17 cellular contexts compared by ENCODE assay signal in the genomic region with DNA sequence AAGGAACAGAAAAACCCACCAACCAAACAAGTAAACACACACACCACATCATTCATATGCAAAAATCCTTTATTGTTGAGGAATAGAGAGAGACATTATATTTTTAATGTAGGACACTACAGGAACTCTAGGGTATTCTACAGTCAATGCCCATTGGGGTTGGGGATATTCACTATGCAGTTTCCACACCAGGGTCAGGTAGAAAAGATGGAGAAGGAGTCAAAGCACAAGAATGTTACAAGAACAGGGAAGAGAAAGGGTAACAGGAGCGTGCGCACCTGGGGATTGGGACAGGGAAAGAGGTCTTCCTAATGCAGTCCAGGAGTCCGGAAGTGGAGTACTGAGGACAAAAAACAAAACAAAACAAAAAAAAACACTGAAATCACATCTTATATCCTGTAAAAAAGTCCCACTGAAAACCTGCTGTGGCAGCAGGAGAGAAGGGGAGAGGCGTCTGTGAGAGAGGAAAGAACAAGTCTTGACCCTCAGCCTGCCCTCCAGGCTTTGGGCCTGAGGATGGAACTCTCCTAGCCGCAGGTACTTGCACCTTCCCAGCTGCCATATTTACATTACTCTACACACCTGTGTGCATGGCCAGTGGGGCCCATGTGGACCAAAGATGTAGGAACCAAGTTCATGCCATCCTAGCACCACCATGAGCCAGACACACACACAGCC. TPM values are rescaled to one million over a fixed set of nuclear protein-coding genes. Genes with fewer than 3 reads are reported as not detected.
A peak's percentile ranks its signal among the peaks of the same experiment; 100 is the strongest.
DNase-seq lines count a peak whose midpoint lies in the region; ATAC-seq, FAIRE-seq and TF ChIP-seq lines count a peak whose summit lies in the region.
"Had no signal": no experiment of that assay in that cellular context is flagged by ENCODE, and none has a peak within 500 bp of the region (broad histone marks: within the 10 kb centered on the region; RNA-seq: fewer than 3 reads in every experiment).

No MANE protein-coding gene starts in this region.

- peaks cover 7% of the 10 kb centered on the region for H3K27me3 Mint-ChIP-seq in activated T-cell treated with anti-CD3 and anti-CD28 coated beads, Interleukin-2, amount 50 U/mL, for 24 hours
- H3K27me3 Mint-ChIP-seq in activated T-cell treated with anti-CD3 and anti-CD28 coated beads, Interleukin-2, amount 50 U/mL, for 72 hours (ENCODE audit: low read depth) = peaks cover 7% of the 10 kb centered on the region
- peaks cover 0 to 10% of the 10 kb centered on the region in 2 donors for H3K27me3 Mint-ChIP-seq in T-cell
- H3K27me3 Mint-ChIP-seq in stimulated activated naive B cell treated with anti-CD40 and anti-IgM and Interleukin-4, amounts not matched to agents 10 μg/mL and 1 μg/mL and 100 μg/mL, for 72 hours = peaks cover 14 to 16% of the 10 kb centered on the region in 2 donors

- no peak overlapping the region for H3K27ac Mint-ChIP-seq in activated T-cell treated with anti-CD3 and anti-CD28 coated beads, Interleukin-2, amount 50 U/mL, for 24 hours
- no peak overlapping the region for H3K27ac Mint-ChIP-seq in activated T-cell treated with anti-CD3 and anti-CD28 coated beads, Interleukin-2, amount 50 U/mL, for 72 hours
- peak overlapping the region; percentile 4 to 51 for H3K27ac Mint-ChIP-seq in T-cell
- peak overlapping the region; percentile 33 for H3K27ac Mint-ChIP-seq in stimulated activated naive B cell treated with anti-CD40 and anti-IgM and Interleukin-4, amounts not matched to agents 10 μg/mL and 1 μg/mL and 100 μg/mL, for 72 hours
- H3K27ac Mint-ChIP-seq: CD14-positive monocyte had no signal

- no peaks in the 10 kb centered on the region for H3K9me3 ChIP-seq in iPS-20b (ENCODE audit: insufficient read depth, low read depth, low read length)

- POLR2A ChIA-PET in T-cell (lab: Charles Lee) = no interaction called here

- H3K36me3 Mint-ChIP-seq in activated T-cell treated with anti-CD3 and anti-CD28 coated beads, Interleukin-2, amount 50 U/mL, for 24 hours (ENCODE audit: low read depth) = peaks cover 8% of the 10 kb centered on the region
- H3K36me3 Mint-ChIP-seq in activated T-cell treated with anti-CD3 and anti-CD28 coated beads, Interleukin-2, amount 50 U/mL, for 72 hours (ENCODE audit: insufficient read depth in 2 of 2) = no peaks in the 10 kb centered on the region
- no peaks in the 10 kb centered on the region for H3K36me3 Mint-ChIP-seq in T-cell
- H3K36me3 Mint-ChIP-seq in stimulated activated naive B cell treated with anti-CD40 and anti-IgM and Interleukin-4, amounts not matched to agents 10 μg/mL and 1 μg/mL and 100 μg/mL, for 72 hours = no peaks in the 10 kb centered on the region

- peak overlapping the region; percentile 8; the same call in 1 of the 2 replicates for H3K9ac ChIP-seq in iPS-20b (ENCODE audit: low read depth, low read length)
- H3K9ac ChIP-seq: KMS-11 had no signal

- FAIRE-seq in GM12891 (lab: Jason Lieb, UNC) = no peak
- FAIRE-seq: GM18507, H54 had no signal

- peaks cover 30% of the 10 kb centered on the region for H3K4me1 ChIP-seq in iPS-20b (ENCODE audit: insufficient read depth, low read length)

- no peaks in the 10 kb centered on the region for H3K36me3 ChIP-seq in iPS-20b (ENCODE audit: insufficient read depth, low read depth, low read length)

- peak; percentile 22 for DNase-seq in activated T-cell treated with anti-CD3 and anti-CD28 coated beads, Interleukin-2, amount 50 U/mL, for 24 hours
- no peak for DNase-seq in activated T-cell treated with anti-CD3 and anti-CD28 coated beads, Interleukin-2, amount 50 U/mL, for 72 hours
- DNase-seq in T-cell = no peak
- no peak for DNase-seq in stimulated activated naive B cell treated with anti-CD40 and anti-IgM and Interleukin-4, amounts not matched to agents 10 μg/mL and 1 μg/mL and 100 μg/mL, for 72 hours
- no peak for DNase-seq in GM12891 (ENCODE audit: insufficient read length, low spot score)
- DNase-seq in HCEC 1CT = no peak

- peaks cover 63% of the 10 kb centered on the region for H3K4me1 Mint-ChIP-seq in activated T-cell treated with anti-CD3 and anti-CD28 coated beads, Interleukin-2, amount 50 U/mL, for 24 hours (ENCODE audit: low read depth)
- H3K4me1 Mint-ChIP-seq in activated T-cell treated with anti-CD3 and anti-CD28 coated beads, Interleukin-2, amount 50 U/mL, for 72 hours (ENCODE audit: low read depth) = peaks cover 67% of the 10 kb centered on the region
- H3K4me1 Mint-ChIP-seq in T-cell = peaks cover 45 to 83% (median 65%) of the 10 kb centered on the region in 3 donors
- peaks cover 40 to 63% of the 10 kb centered on the region in 2 donors for H3K4me1 Mint-ChIP-seq in stimulated activated naive B cell treated with anti-CD40 and anti-IgM and Interleukin-4, amounts not matched to agents 10 μg/mL and 1 μg/mL and 100 μg/mL, for 72 hours

- no peaks in the 10 kb centered on the region for H3K27me3 ChIP-seq in iPS-20b (ENCODE audit: insufficient read depth, low read length)

- peak overlapping the region; percentile 8; the same call in 1 of the 2 replicates for H3K4me3 ChIP-seq in iPS-20b (ENCODE audit: low read length)

- TF ChIP-seq POLR2A in GM12891 (IDR thresholded peaks at IDR 0.05; ENCODE audit: low read depth, low read length) = no peak

- no peak overlapping the region for H3K4me3 Mint-ChIP-seq in activated T-cell treated with anti-CD3 and anti-CD28 coated beads, Interleukin-2, amount 50 U/mL, for 24 hours
- no peak overlapping the region for H3K4me3 Mint-ChIP-seq in activated T-cell treated with anti-CD3 and anti-CD28 coated beads, Interleukin-2, amount 50 U/mL, for 72 hours
- H3K4me3 Mint-ChIP-seq in T-cell = no peak overlapping the region
- no peak overlapping the region for H3K4me3 Mint-ChIP-seq in stimulated activated naive B cell treated with anti-CD40 and anti-IgM and Interleukin-4, amounts not matched to agents 10 μg/mL and 1 μg/mL and 100 μg/mL, for 72 hours
- H3K4me3 Mint-ChIP-seq: CD14-positive monocyte had no signal

- no peaks in the 10 kb centered on the region for H3K9me3 Mint-ChIP-seq in activated T-cell treated with anti-CD3 and anti-CD28 coated beads, Interleukin-2, amount 50 U/mL, for 24 hours
- no peaks in the 10 kb centered on the region for H3K9me3 Mint-ChIP-seq in activated T-cell treated with anti-CD3 and anti-CD28 coated beads, Interleukin-2, amount 50 U/mL, for 72 hours
- H3K9me3 Mint-ChIP-seq in T-cell = no peaks in the 10 kb centered on the region
- H3K9me3 Mint-ChIP-seq in stimulated activated naive B cell treated with anti-CD40 and anti-IgM and Interleukin-4, amounts not matched to agents 10 μg/mL and 1 μg/mL and 100 μg/mL, for 72 hours = no peaks in the 10 kb centered on the region
- H3K9me3 Mint-ChIP-seq: CD14-positive monocyte had no signal

- ATAC-seq in activated T-cell treated with anti-CD3 and anti-CD28 coated beads, Interleukin-2, amount 50 U/mL, for 72 hours (replicated peaks in 1 of 2) = no peak
- ATAC-seq in T-cell (replicated peaks in 1 of 4) (no peak), GM19324 (IDR thresholded peaks at IDR 0.05; ENCODE audit: low FRiP score, unreplicated experiment) (no peak)
- ATAC-seq in stimulated activated naive B cell treated with anti-CD40 and anti-IgM and Interleukin-4, amounts not matched to agents 10 μg/mL and 1 μg/mL and 100 μg/mL, for 72 hours (replicated peaks) = no peak

- CTCF ChIA-PET in T-cell (lab: Charles Lee) = interaction anchor here (0.6 to 2.3 kb wide), 5 partner anchors 17 to 102 kb away, joined by 3 to 10 read pairs (median 4); a partner anchor contains a TSS

- H3K27ac ChIP-seq in iPS-20b (ENCODE audit: low read length) = no peak overlapping the region
- H3K27ac ChIP-seq: 22Rv1, KMS-11 had no signal

TF ChIP-seq in GM12891, 5 proteins besides CTCF, POLR2A, EP300 and RAD21:
- no peak for TF ChIP-seq TAF1 (IDR thresholded peaks at IDR 0.05; ENCODE audit: low read depth, low read length)
- no peak for TF ChIP-seq POLR2AphosphoS5 (IDR thresholded peaks at IDR 0.05; ENCODE audit: low read depth, low read length)

RNA-seq across cellular contexts. Expression of a gene that starts 3.7 kb away (rescaled TPM):
- 10 to 100 TPM in 1 of 2 donors, 1 to 10 TPM in 1; 9.7 to 10.3 TPM for total RNA-seq in activated T-cell treated with anti-CD3 and anti-CD28 coated beads, Interleukin-2, amount 50 U/mL, for 72 hours
- 10 to 100 TPM in 3 of 5 donors, 1 to 10 TPM in 2; 7.9 to 11.2 (median 11.0) TPM for total RNA-seq in T-cell
- polyA plus RNA-seq in GM12891 (2012; ENCODE audit: low read depth, missing spikeins) = 2.0 TPM

RNA-seq across cellular contexts. Expression of a gene that starts 6.2 kb away (rescaled TPM):
- 1 to 10 TPM; 4.2 to 4.4 TPM for total RNA-seq in activated T-cell treated with anti-CD3 and anti-CD28 coated beads, Interleukin-2, amount 50 U/mL, for 72 hours
- under 1 TPM in 2 of 5 donors, not detected in 3; 0.55 to 0.63 TPM for total RNA-seq in T-cell
- polyA plus RNA-seq in GM12891 (2012; ENCODE audit: low read depth, missing spikeins) = 0.27 TPM
- total RNA-seq: A673, HT1080 had no signal
- polyA plus RNA-seq: BJ, CD14-positive monocyte had no signal

RNA-seq across cellular contexts. Expression of a gene that starts 39.8 kb away (rescaled TPM):
- 10 to 100 TPM; 11.4 to 13.4 TPM for total RNA-seq in activated T-cell treated with anti-CD3 and anti-CD28 coated beads, Interleukin-2, amount 50 U/mL, for 72 hours
- total RNA-seq in T-cell = 1 to 10 TPM in 4 of 5 donors, under 1 TPM in 1; 0.54 to 2.2 (median 1.4) TPM
- 0.21 TPM for polyA plus RNA-seq in GM12891 (2012; ENCODE audit: low read depth, missing spikeins)
- total RNA-seq: Daoy, HT1080 had no signal

RNA-seq across cellular contexts. Expression of a gene that starts 52.7 kb away (rescaled TPM):
- total RNA-seq in activated T-cell treated with anti-CD3 and anti-CD28 coated beads, Interleukin-2, amount 50 U/mL, for 72 hours = 1 to 10 TPM; 1.5 to 2.1 TPM
- 1 to 10 TPM in 3 of 5 donors, under 1 TPM in 2; 0.98 to 1.6 (median 1.1) TPM for total RNA-seq in T-cell
- polyA plus RNA-seq in GM12891 (2012; ENCODE audit: low read depth, missing spikeins) = 0.04 TPM
- total RNA-seq: HT1080 had no signal
- polyA plus RNA-seq: CD14-positive monocyte had no signal

Comparison
In these comparisons a context has a peak if more than half of its experiments do, and no peak if none do; other contexts are left out.
1. H3K27ac Mint-ChIP-seq: peak in T-cell (2 of 2) and stimulated activated naive B cell treated with anti-CD40 and anti-IgM and Interleukin-4, amounts not matched to agents 10 μg/mL and 1 μg/mL and 100 μg/mL, for 72 hours (single experiment); none in activated T-cell treated with anti-CD3 and anti-CD28 coated beads, Interleukin-2, amount 50 U/mL, for 24 hours (single experiment) and activated T-cell treated with anti-CD3 and anti-CD28 coated beads, Interleukin-2, amount 50 U/mL, for 72 hours (single experiment).